In the genomic region with DNA sequence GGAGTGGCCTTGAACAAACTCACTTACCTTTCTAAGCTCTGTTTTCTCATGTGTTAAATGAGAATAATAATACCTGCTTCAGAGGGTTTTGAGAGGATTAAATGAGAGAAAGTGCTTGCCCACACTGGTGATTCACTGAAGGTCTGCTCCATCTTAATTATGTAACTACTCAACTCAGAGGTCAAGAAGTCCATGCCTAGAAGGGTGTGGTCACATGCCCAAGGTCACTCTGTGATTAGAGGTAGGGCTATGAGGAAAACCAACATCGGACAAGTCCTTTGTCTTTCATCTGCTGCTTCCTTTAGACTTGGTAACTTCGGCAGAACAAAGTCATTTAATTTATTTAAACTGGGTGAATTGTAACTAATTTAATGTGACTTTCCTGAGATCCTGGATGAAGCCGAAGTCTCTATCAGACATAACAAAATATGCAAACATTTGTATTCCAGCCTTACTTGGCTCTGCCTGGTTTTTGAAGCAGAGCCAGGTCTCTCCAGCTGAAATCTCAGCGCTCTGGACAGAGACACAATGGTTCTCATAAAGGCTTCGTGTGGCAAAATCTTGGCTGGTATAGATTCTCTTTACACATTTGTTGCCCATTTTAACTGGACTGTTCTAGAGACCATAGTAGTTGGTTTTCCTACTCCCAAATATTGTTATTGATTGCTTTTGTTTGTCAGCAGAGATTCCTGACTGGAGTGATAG, we compare ENCODE assay signal across 10 cellular contexts. TPM values are rescaled to one million over a fixed set of nuclear protein-coding genes. Genes with fewer than 3 reads are reported as not detected.
"Had no signal": no experiment of that assay in that cellular context is flagged by ENCODE, and none has a peak within 500 bp of the region (broad histone marks: within the 10 kb centered on the region; RNA-seq: fewer than 3 reads in every experiment).

No MANE protein-coding gene starts in this region.

- H3K27ac ChIP-seq: tibial artery, upper lobe of right lung, vagina had no signal

- H3K27me3 ChIP-seq: vagina had no signal

- H3K36me3 ChIP-seq: tibial artery, upper lobe of right lung, vagina had no signal

- DNase-seq: effector memory CD4-positive, alpha-beta T cell; glutamatergic neuron; right cardiac atrium; stimulated activated CD4-positive, alpha-beta T cell treated with anti-CD3 and anti-CD28 coated beads, Interleukin-2, amount 100 ng/mL, for 48 hours; stimulated activated naive CD4-positive, alpha-beta T cell treated with Interleukin-2 at 50 U/mL for 16 hours; tibial artery; upper lobe of right lung had no signal

- H3K9me3 ChIP-seq: tibial artery, upper lobe of right lung, vagina had no signal

- H3K4me3 ChIP-seq: smooth muscle cell, tibial artery, upper lobe of right lung, vagina had no signal

RNA-seq across cellular contexts. Expression of a gene that starts 3.0 kb away (rescaled TPM):
- total RNA-seq: lung microvascular endothelial cell had no signal
